In genomic region chr2:120013569-120014223, GRCh38 we compare ENCODE assay signal across 8 cellular contexts. TPM values are rescaled to one million over a fixed set of nuclear protein-coding genes. Genes with fewer than 3 reads are reported as not detected.
DNase-seq lines count a peak whose midpoint lies in the region; ATAC-seq and TF ChIP-seq lines count a peak whose summit lies in the region.

No MANE protein-coding gene starts in this region.

- peaks cover 10% of the 10 kb centered on the region for H3K4me1 ChIP-seq in foreskin keratinocyte

- ATAC-seq in GM21786 (IDR thresholded peaks at IDR 0.05; ENCODE audit: unreplicated experiment) (peak; percentile 2), foreskin keratinocyte (peak; percentile 5), GM21367 (IDR thresholded peaks at IDR 0.05; ENCODE audit: unreplicated experiment) (no peak)

- H3K27me3 ChIP-seq in foreskin keratinocyte, result no peaks in the 10 kb centered on the region

- peak overlapping the region; percentile 75 for H3K4me3 ChIP-seq in AG10803 (ENCODE audit: low read length)

- DNase-seq in AG10803 (ENCODE audit: low read depth) (no peak), SW480 (ENCODE audit: low spot score) (peak; percentile 69), foreskin keratinocyte (no peak), pons (ENCODE audit: low spot score) (peak; percentile 11), AG08396 (ENCODE audit: low spot score) (no peak), cerebellar nuclear complex (lab: John Stamatoyannopoulos, UW) (no peak)

- no peak for TF ChIP-seq CTCF in AG10803 (conservative IDR thresholded peaks at IDR 0.05; ENCODE audit: low read length)
- TF ChIP-seq CTCF in foreskin keratinocyte (conservative IDR thresholded peaks at IDR 0.05), result no peak

- H3K27ac ChIP-seq in foreskin keratinocyte, result peak overlapping the region; percentile 92

RNA-seq across cellular contexts. Expression of gene EPB41L5, which starts 0.8 kb away (rescaled TPM):
- 15.2 and 16.0 TPM in 2 replicates for total RNA-seq in foreskin keratinocyte
- 5.3 and 6.2 TPM in 2 replicates for polyA plus RNA-seq in foreskin keratinocyte

Comparison
In these comparisons a context has a peak if more than half of its experiments do, and no peak if none do; other contexts are left out.
1. DNase-seq: peak in SW480 (single experiment) and pons (single experiment); none in AG10803 (single experiment), foreskin keratinocyte (0 of 2), AG08396 (single experiment) and cerebellar nuclear complex (0 of 2).